1 cellular context compared by ENCODE assay signal in genomic region chr6:42756713-42757112, GRCh38.
TF ChIP-seq lines count a peak whose summit lies in the region.

No MANE protein-coding gene starts in this region.

TF ChIP-seq in GM23338, 12 proteins besides CTCF, POLR2A, EP300 and RAD21 (continued from another document):
- no peak for TF ChIP-seq ZNF462 (CRISPR knock-in tag; IDR thresholded peaks at IDR 0.05)
- TF ChIP-seq NANOG (IDR thresholded peaks at IDR 0.05; ENCODE audit: borderline replicate concordance), result no peak
- no peak for TF ChIP-seq EZH2phosphoT487 (IDR thresholded peaks at IDR 0.05; ENCODE audit: unreplicated experiment)
- TF ChIP-seq ZNF331 (CRISPR knock-in tag; IDR thresholded peaks at IDR 0.05; ENCODE audit: low read depth), result no peak
- no peak for TF ChIP-seq ZNF114 (CRISPR knock-in tag; IDR thresholded peaks at IDR 0.05)
